ENCODE assay signal across 13 cellular contexts in genomic region chr20:25012616-25013189, GRCh38.
"Had no signal": no experiment of that assay in that cellular context is flagged by ENCODE, and none has a peak within 500 bp of the region (broad histone marks: within the 10 kb centered on the region; RNA-seq: fewer than 3 reads in every experiment).

No MANE protein-coding gene starts in this region.

- ATAC-seq: SK-N-SH treated with all-trans-retinoic acid at 6 μM for 48 hours had no signal

- H3K27me3 Mint-ChIP-seq: activated B cell treated with CpG ODN at 0.5 μM for 24 hours; activated CD4-positive, alpha-beta T cell treated with anti-CD3 and anti-CD28 coated beads, Interleukin-2, amount 10 ng/mL, durations not matched to agents 24 days and 14 days; activated T-cell treated with anti-CD3 and anti-CD28 coated beads, Interleukin-2, amount 50 U/mL, for 24 hours; stimulated activated naive CD8-positive, alpha-beta T cell treated with anti-CD3 and anti-CD28 coated beads, Interleukin-15, Interleukin-2, amounts not matched to agents 100 ng/mL and 50 ng/mL, for 24 hours had no signal

- H3K27ac Mint-ChIP-seq: activated B cell treated with CpG ODN at 0.5 μM for 24 hours; activated CD4-positive, alpha-beta T cell treated with anti-CD3 and anti-CD28 coated beads, Interleukin-2, amount 10 ng/mL, durations not matched to agents 24 days and 14 days; activated T-cell treated with anti-CD3 and anti-CD28 coated beads, Interleukin-2, amount 50 U/mL, for 24 hours; nephron; stimulated activated naive CD8-positive, alpha-beta T cell treated with anti-CD3 and anti-CD28 coated beads, Interleukin-15, Interleukin-2, amounts not matched to agents 100 ng/mL and 50 ng/mL, for 24 hours had no signal

- H3K27ac ChIP-seq: thoracic aorta, vagina had no signal

- H3K9me3 Mint-ChIP-seq: activated B cell treated with CpG ODN at 0.5 μM for 24 hours; activated CD4-positive, alpha-beta T cell treated with anti-CD3 and anti-CD28 coated beads, Interleukin-2, amount 10 ng/mL, durations not matched to agents 24 days and 14 days; activated T-cell treated with anti-CD3 and anti-CD28 coated beads, Interleukin-2, amount 50 U/mL, for 24 hours; nephron; stimulated activated naive CD8-positive, alpha-beta T cell treated with anti-CD3 and anti-CD28 coated beads, Interleukin-15, Interleukin-2, amounts not matched to agents 100 ng/mL and 50 ng/mL, for 24 hours had no signal

- H3K4me3 ChIP-seq: psoas muscle, thoracic aorta, vagina had no signal

- H3K4me3 Mint-ChIP-seq: activated B cell treated with CpG ODN at 0.5 μM for 24 hours; activated CD4-positive, alpha-beta T cell treated with anti-CD3 and anti-CD28 coated beads, Interleukin-2, amount 10 ng/mL, durations not matched to agents 24 days and 14 days; activated T-cell treated with anti-CD3 and anti-CD28 coated beads, Interleukin-2, amount 50 U/mL, for 24 hours; nephron; stimulated activated naive CD8-positive, alpha-beta T cell treated with anti-CD3 and anti-CD28 coated beads, Interleukin-15, Interleukin-2, amounts not matched to agents 100 ng/mL and 50 ng/mL, for 24 hours had no signal

- H3K27me3 ChIP-seq: vagina had no signal

- H3K9me3 ChIP-seq: psoas muscle, thoracic aorta, vagina had no signal

- DNase-seq: activated B cell treated with CpG ODN at 0.5 μM for 24 hours; activated CD4-positive, alpha-beta T cell treated with anti-CD3 and anti-CD28 coated beads, Interleukin-2, amount 10 ng/mL, durations not matched to agents 24 days and 14 days; activated gamma-delta T cell treated with Interleukin-2 at 50 U/mL for 16 hours; activated T-cell treated with anti-CD3 and anti-CD28 coated beads, Interleukin-2, amount 50 U/mL, for 24 hours; central memory CD4-positive, alpha-beta T cell; psoas muscle; stimulated activated CD4-positive, alpha-beta T cell treated with anti-CD3 and anti-CD28 coated beads, Interleukin-4, amount 100 ng/mL, for 1 hour; stimulated activated CD8-positive, alpha-beta memory T cell treated with anti-CD3 and anti-CD28 coated beads, Interleukin-4, amount 100 ng/mL, for 48 hours had no signal

- H3K4me1 Mint-ChIP-seq: activated CD4-positive, alpha-beta T cell treated with anti-CD3 and anti-CD28 coated beads, Interleukin-2, amount 10 ng/mL, durations not matched to agents 24 days and 14 days; nephron had no signal
